ENCODE assay signal across 19 cellular contexts in genomic region chr1:107830546-107830945, GRCh38.
"Had no signal": no experiment of that assay in that cellular context is flagged by ENCODE, and none has a peak within 500 bp of the region (broad histone marks: within the 10 kb centered on the region; RNA-seq: fewer than 3 reads in every experiment).

No MANE protein-coding gene starts in this region.

- H3K27me3 ChIP-seq: gastrocnemius medialis, neutrophil, right atrium auricular region, uterus had no signal

- H3K9me3 ChIP-seq: gastrocnemius medialis, neutrophil, right atrium auricular region, uterus had no signal

- H3K4me1 ChIP-seq: right atrium auricular region, uterus had no signal

- H3K36me3 ChIP-seq: gastrocnemius medialis, neutrophil, right atrium auricular region, uterus had no signal

- H3K4me3 ChIP-seq: gastrocnemius medialis, lung, right atrium auricular region, skin epidermis, uterus had no signal

- H3K27ac Mint-ChIP-seq: activated naive CD4-positive, alpha-beta T cell treated with anti-CD3 and anti-CD28 coated beads, Interleukin-2, amount 50 U/mL, for 72 hours; activated T-cell treated with anti-CD3 and anti-CD28 coated beads, Interleukin-2, amount 50 U/mL, for 72 hours; endodermal cell had no signal

- DNase-seq: activated CD4-positive, alpha-beta T cell treated with anti-CD3 and anti-CD28 coated beads for 4 hours; activated CD8-positive, alpha-beta memory T cell treated with anti-CD3 and anti-CD28 coated beads, Interleukin-2, amount 50 U/mL, for 48 hours; activated gamma-delta T cell; activated T-cell treated with anti-CD3 and anti-CD28 coated beads, Interleukin-2, amount 50 U/mL, for 72 hours; anterior cingulate cortex; cerebellar nuclear complex; dermis blood vessel endothelial cell; endodermal cell; erythroblast; gastrocnemius medialis; islet precursor cell; posterior cingulate gyrus; T-helper 9 cell; uterus had no signal

- H3K4me3 Mint-ChIP-seq: activated T-cell treated with anti-CD3 and anti-CD28 coated beads, Interleukin-2, amount 50 U/mL, for 72 hours; endodermal cell had no signal

- ATAC-seq: activated naive CD4-positive, alpha-beta T cell treated with anti-CD3 and anti-CD28 coated beads, Interleukin-2, amount 50 U/mL, for 72 hours; activated T-cell treated with anti-CD3 and anti-CD28 coated beads, Interleukin-2, amount 50 U/mL, for 72 hours; gastrocnemius medialis had no signal

- H3K9me3 Mint-ChIP-seq: activated naive CD4-positive, alpha-beta T cell treated with anti-CD3 and anti-CD28 coated beads, Interleukin-2, amount 50 U/mL, for 72 hours; activated T-cell treated with anti-CD3 and anti-CD28 coated beads, Interleukin-2, amount 50 U/mL, for 72 hours; endodermal cell had no signal

- H3K36me3 Mint-ChIP-seq: activated naive CD4-positive, alpha-beta T cell treated with anti-CD3 and anti-CD28 coated beads, Interleukin-2, amount 50 U/mL, for 72 hours had no signal

- H3K27ac ChIP-seq: gastrocnemius medialis, right atrium auricular region, uterus had no signal
